Comparison of ENCODE assay signal across 8 cellular contexts in the genomic region with DNA sequence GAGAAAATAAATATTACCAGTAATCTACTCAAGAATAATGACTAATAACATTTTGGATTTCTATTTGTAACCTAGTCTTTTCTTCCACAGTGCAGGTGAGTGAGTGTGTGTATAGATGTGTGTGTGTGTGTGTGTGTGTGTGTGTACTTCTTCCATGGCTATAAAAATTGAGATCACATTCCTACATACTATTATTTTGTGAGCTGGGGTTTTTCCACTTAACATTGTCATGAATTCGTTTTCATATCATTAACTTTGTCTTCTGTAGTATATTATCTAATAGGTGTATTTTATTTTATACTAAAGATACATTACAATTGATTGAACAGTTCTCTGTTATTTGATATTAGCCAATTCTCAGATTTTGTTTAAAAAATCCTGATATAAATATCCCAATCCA.
"Had no signal": no experiment of that assay in that cellular context is flagged by ENCODE, and none has a peak within 500 bp of the region (broad histone marks: within the 10 kb centered on the region; RNA-seq: fewer than 3 reads in every experiment).

No MANE protein-coding gene starts in this region.

- DNase-seq: GDM1, GF-D8 had no signal

- ATAC-seq: GM12878 had no signal

- H3K4me3 ChIP-seq: GM12878 had no signal

- FAIRE-seq: G401.6, GM12878, GM12891, GM12892, GM18507, GM19239 had no signal
